ENCODE assay signal across 1 cellular context in genomic region chr6:143061597-143062385, GRCh38.
TF ChIP-seq lines count a peak whose summit lies in the region.

No MANE protein-coding gene starts in this region.

TF ChIP-seq in HepG2, 621 proteins besides CTCF, POLR2A, EP300 and RAD21 (continued from another document and continues in another):
- TF ChIP-seq NCOR1 (IDR thresholded peaks at IDR 0.05; ENCODE audit: borderline replicate concordance, low read length) (peak; percentile 93), ZFY (CRISPR knock-in tag; IDR thresholded peaks at IDR 0.05) (no peak), ZNF431 (CRISPR knock-in tag; IDR thresholded peaks at IDR 0.05; ENCODE audit: borderline replicate concordance, low read depth) (no peak), RARA (CRISPR knock-in tag; IDR thresholded peaks at IDR 0.05) (peak; percentile 32), MTERF4 (CRISPR knock-in tag; IDR thresholded peaks at IDR 0.05) (no peak), BRCA1 (CRISPR knock-in tag; IDR thresholded peaks at IDR 0.05) (peak; percentile 48; the same call in 1 of the 2 replicates), PPARG (CRISPR knock-in tag; conservative IDR thresholded peaks at IDR 0.05) (peak; percentile 78), NONO (IDR thresholded peaks at IDR 0.05) (no peak), NONO (CRISPR knock-in tag; conservative IDR thresholded peaks at IDR 0.05) (no peak), RFX3 (CRISPR knock-in tag; IDR thresholded peaks at IDR 0.05) (peak; percentile 66), FOSL2 (CRISPR knock-in tag; IDR thresholded peaks at IDR 0.05) (no peak), SOX5 (CRISPR knock-in tag; IDR thresholded peaks at IDR 0.05; ENCODE audit: borderline replicate concordance) (peak; percentile 57; the same call in 1 of the 2 replicates), ZNF235 (CRISPR knock-in tag; IDR thresholded peaks at IDR 0.05; ENCODE audit: borderline replicate concordance) (no peak), ZNF101 (CRISPR knock-in tag; IDR thresholded peaks at IDR 0.05; ENCODE audit: borderline replicate concordance, low read depth) (no peak), TCF7L2 (IDR thresholded peaks at IDR 0.05; ENCODE audit: low read depth, low read length) (no peak), KAT2B (IDR thresholded peaks at IDR 0.05; ENCODE audit: borderline replicate concordance, low read depth, low read length) (no peak), HNF4G (IDR thresholded peaks at IDR 0.05; ENCODE audit: borderline replicate concordance, low read depth, low read length) (peak; percentile 93), HNF4G (CRISPR knock-in tag; IDR thresholded peaks at IDR 0.05; ENCODE audit: borderline replicate concordance, low read depth) (no peak; the same call in 1 of the 2 replicates), ISL2 (CRISPR knock-in tag; IDR thresholded peaks at IDR 0.05) (peak; percentile 74), NCOA2 (CRISPR knock-in tag; IDR thresholded peaks at IDR 0.05) (peak; percentile 62), ARID3A (IDR thresholded peaks at IDR 0.05; ENCODE audit: low read depth, low read length) (peak; percentile 47; the same call in 1 of the 2 replicates), ETV6 (CRISPR knock-in tag; conservative IDR thresholded peaks at IDR 0.05) (no peak), KDM5A (IDR thresholded peaks at IDR 0.05; ENCODE audit: borderline replicate concordance, low read length) (no peak), RFXANK (CRISPR knock-in tag; IDR thresholded peaks at IDR 0.05) (0 out of 2 replicates have a peak, but pooled peaks have one; percentile 33), CREM (IDR thresholded peaks at IDR 0.05) (peak; percentile 69), CREM (CRISPR knock-in tag; IDR thresholded peaks at IDR 0.05) (no peak), HOXA7 (CRISPR knock-in tag; IDR thresholded peaks at IDR 0.05) (no peak), MAFG (CRISPR knock-in tag; IDR thresholded peaks at IDR 0.05) (no peak), HCFC1 (IDR thresholded peaks at IDR 0.05; ENCODE audit: low read depth, low read length) (no peak), USF2 (IDR thresholded peaks at IDR 0.05; ENCODE audit: low read depth, low read length) (no peak; the same call in 1 of the 2 replicates), USF2 (CRISPR knock-in tag; IDR thresholded peaks at IDR 0.05; ENCODE audit: borderline replicate concordance) (no peak), HOXA5 (CRISPR knock-in tag; IDR thresholded peaks at IDR 0.05) (peak; percentile 76), RFX1 (IDR thresholded peaks at IDR 0.05) (peak; percentile 36; the same call in 1 of the 2 replicates), KLF6 (CRISPR knock-in tag; IDR thresholded peaks at IDR 0.05) (0 out of 2 replicates have a peak, but pooled peaks have one; percentile 56), ZNF124 (CRISPR knock-in tag; IDR thresholded peaks at IDR 0.05) (peak; percentile 74; the same call in 1 of the 2 replicates), SPEN (CRISPR knock-in tag; IDR thresholded peaks at IDR 0.05; ENCODE audit: low read depth) (no peak), ESRRA (CRISPR knock-in tag; IDR thresholded peaks at IDR 0.05; ENCODE audit: low read depth) (peak; percentile 86), ZNF530 (CRISPR knock-in tag; IDR thresholded peaks at IDR 0.05; ENCODE audit: low read depth) (no peak), PITX1 (CRISPR knock-in tag; IDR thresholded peaks at IDR 0.05) (no peak), MYC (CRISPR knock-in tag; IDR thresholded peaks at IDR 0.05; ENCODE audit: borderline replicate concordance) (no peak), HES4 (CRISPR knock-in tag; IDR thresholded peaks at IDR 0.05; ENCODE audit: borderline replicate concordance) (no peak), CEBPG (CRISPR knock-in tag; IDR thresholded peaks at IDR 0.05) (peak; percentile 78), TCF12 (IDR thresholded peaks at IDR 0.05) (no peak), TCF12 (CRISPR knock-in tag; IDR thresholded peaks at IDR 0.05) (no peak), SMAD3 (CRISPR knock-in tag; IDR thresholded peaks at IDR 0.05) (no peak), CREB1 (IDR thresholded peaks at IDR 0.05) (no peak), CREB1 (CRISPR knock-in tag; IDR thresholded peaks at IDR 0.05) (peak; percentile 85), GATAD2A (CRISPR knock-in tag; IDR thresholded peaks at IDR 0.05) (peak; percentile 69), ZNF674 (CRISPR knock-in tag; IDR thresholded peaks at IDR 0.05; ENCODE audit: low read depth) (no peak), ZBTB1 (CRISPR knock-in tag; IDR thresholded peaks at IDR 0.05; ENCODE audit: borderline replicate concordance) (no peak), ZNF24 (IDR thresholded peaks at IDR 0.05) (0 out of 2 replicates have a peak, but pooled peaks have one; percentile 34), ZFP36L1 (CRISPR knock-in tag; IDR thresholded peaks at IDR 0.05) (0 out of 2 replicates have a peak, but pooled peaks have one; percentile 28), ZNF317 (CRISPR knock-in tag; IDR thresholded peaks at IDR 0.05) (0 out of 2 replicates have a peak, but pooled peaks have one; percentile 56), SOX6 (IDR thresholded peaks at IDR 0.05) (no peak), SOX6 (CRISPR knock-in tag; IDR thresholded peaks at IDR 0.05) (peak; percentile 68; the same call in 1 of the 2 replicates), NR2C2 (CRISPR knock-in tag; IDR thresholded peaks at IDR 0.05; ENCODE audit: borderline replicate concordance) (0 out of 2 replicates have a peak, but pooled peaks have one; percentile 52), ZBTB43 (CRISPR knock-in tag; conservative IDR thresholded peaks at IDR 0.05) (0 out of 2 replicates have a peak, but pooled peaks have one; percentile 37), ZNF816 (CRISPR knock-in tag; IDR thresholded peaks at IDR 0.05; ENCODE audit: borderline replicate concordance) (0 out of 2 replicates have a peak, but pooled peaks have one; percentile 3)
- TF ChIP-seq, protein P1, sequence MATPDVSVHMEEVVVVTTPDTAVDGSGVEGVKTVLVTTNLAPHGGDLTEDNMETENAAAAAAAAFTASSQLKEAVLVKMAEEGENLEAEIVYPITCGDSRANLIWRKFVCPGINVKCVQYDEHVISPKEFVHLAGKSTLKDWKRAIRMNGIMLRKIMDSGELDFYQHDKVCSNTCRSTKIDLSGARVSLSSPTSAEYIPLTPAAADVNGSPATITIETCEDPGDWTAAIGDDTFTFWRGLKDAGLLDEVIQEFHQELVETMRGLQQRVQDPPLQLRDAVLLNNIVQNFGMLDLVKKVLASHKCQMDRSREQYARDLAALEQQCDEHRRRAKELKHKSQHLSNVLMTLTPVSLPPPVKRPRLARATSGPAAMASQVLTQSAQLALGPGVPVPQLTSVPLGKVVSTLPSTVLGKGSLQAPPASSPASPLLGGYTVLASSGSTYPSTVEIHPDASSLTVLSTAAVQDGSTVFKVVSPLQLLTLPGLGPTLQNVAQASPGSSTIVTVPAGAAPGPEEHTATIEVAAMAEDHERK (CRISPR knock-in tag; IDR thresholded peaks at IDR 0.05; ENCODE audit: low read depth): no peak
- TF ChIP-seq, protein P2, sequence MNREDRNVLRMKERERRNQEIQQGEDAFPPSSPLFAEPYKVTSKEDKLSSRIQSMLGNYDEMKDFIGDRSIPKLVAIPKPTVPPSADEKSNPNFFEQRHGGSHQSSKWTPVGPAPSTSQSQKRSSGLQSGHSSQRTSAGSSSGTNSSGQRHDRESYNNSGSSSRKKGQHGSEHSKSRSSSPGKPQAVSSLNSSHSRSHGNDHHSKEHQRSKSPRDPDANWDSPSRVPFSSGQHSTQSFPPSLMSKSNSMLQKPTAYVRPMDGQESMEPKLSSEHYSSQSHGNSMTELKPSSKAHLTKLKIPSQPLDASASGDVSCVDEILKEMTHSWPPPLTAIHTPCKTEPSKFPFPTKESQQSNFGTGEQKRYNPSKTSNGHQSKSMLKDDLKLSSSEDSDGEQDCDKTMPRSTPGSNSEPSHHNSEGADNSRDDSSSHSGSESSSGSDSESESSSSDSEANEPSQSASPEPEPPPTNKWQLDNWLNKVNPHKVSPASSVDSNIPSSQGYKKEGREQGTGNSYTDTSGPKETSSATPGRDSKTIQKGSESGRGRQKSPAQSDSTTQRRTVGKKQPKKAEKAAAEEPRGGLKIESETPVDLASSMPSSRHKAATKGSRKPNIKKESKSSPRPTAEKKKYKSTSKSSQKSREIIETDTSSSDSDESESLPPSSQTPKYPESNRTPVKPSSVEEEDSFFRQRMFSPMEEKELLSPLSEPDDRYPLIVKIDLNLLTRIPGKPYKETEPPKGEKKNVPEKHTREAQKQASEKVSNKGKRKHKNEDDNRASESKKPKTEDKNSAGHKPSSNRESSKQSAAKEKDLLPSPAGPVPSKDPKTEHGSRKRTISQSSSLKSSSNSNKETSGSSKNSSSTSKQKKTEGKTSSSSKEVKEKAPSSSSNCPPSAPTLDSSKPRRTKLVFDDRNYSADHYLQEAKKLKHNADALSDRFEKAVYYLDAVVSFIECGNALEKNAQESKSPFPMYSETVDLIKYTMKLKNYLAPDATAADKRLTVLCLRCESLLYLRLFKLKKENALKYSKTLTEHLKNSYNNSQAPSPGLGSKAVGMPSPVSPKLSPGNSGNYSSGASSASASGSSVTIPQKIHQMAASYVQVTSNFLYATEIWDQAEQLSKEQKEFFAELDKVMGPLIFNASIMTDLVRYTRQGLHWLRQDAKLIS (CRISPR knock-in tag; IDR thresholded peaks at IDR 0.05): no peak; the same call in 1 of the 2 replicates
- TF ChIP-seq, protein P3, sequence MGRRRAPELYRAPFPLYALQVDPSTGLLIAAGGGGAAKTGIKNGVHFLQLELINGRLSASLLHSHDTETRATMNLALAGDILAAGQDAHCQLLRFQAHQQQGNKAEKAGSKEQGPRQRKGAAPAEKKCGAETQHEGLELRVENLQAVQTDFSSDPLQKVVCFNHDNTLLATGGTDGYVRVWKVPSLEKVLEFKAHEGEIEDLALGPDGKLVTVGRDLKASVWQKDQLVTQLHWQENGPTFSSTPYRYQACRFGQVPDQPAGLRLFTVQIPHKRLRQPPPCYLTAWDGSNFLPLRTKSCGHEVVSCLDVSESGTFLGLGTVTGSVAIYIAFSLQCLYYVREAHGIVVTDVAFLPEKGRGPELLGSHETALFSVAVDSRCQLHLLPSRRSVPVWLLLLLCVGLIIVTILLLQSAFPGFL (CRISPR knock-in tag; IDR thresholded peaks at IDR 0.05): no peak
- TF ChIP-seq, protein P4, sequence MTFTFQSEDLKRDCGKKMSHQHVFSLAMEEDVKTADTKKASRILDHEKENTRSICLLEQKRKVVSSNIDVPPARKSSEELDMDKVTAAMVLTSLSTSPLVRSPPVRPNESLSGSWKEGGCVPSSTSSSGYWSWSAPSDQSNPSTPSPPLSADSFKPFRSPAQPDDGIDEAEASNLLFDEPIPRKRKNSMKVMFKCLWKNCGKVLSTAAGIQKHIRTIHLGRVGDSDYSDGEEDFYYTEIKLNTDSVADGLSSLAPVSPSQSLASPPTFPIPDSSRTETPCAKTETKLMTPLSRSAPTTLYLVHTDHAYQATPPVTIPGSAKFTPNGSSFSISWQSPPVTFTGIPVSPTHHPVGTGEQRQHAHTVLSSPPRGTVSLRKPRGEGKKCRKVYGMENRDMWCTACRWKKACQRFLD (CRISPR knock-in tag; IDR thresholded peaks at IDR 0.05; ENCODE audit: borderline replicate concordance): no peak
- TF ChIP-seq, protein P5, sequence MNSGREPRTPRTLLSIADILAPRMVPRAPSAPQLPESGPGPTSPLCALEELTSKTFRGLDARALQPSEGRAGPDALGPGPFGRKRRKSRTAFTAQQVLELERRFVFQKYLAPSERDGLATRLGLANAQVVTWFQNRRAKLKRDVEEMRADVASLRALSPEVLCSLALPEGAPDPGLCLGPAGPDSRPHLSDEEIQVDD (CRISPR knock-in tag; IDR thresholded peaks at IDR 0.05; ENCODE audit: borderline replicate concordance): no peak
- TF ChIP-seq, protein P6, sequence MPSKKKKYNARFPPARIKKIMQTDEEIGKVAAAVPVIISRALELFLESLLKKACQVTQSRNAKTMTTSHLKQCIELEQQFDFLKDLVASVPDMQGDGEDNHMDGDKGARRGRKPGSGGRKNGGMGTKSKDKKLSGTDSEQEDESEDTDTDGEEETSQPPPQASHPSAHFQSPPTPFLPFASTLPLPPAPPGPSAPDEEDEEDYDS (CRISPR knock-in tag; IDR thresholded peaks at IDR 0.05): peak; percentile 60; the same call in 1 of the 2 replicates
